In genomic region chr5:95087819-95088317, GRCh38 we compare ENCODE assay signal across 8 cellular contexts.
DNase-seq lines count a peak whose midpoint lies in the region; ATAC-seq, FAIRE-seq and TF ChIP-seq lines count a peak whose summit lies in the region.

No MANE protein-coding gene starts in this region.

- H3K4me1 ChIP-seq in right lobe of liver = no peaks in the 10 kb centered on the region
- H3K4me1 ChIP-seq in HepG2 (ENCODE audit: insufficient read depth, low read length) = no peaks in the 10 kb centered on the region
- H3K4me1 ChIP-seq in Panc1 (ENCODE audit: control insufficient read depth, insufficient read depth, low read length) = peaks cover 15% of the 10 kb centered on the region
- no peaks in the 10 kb centered on the region for H3K4me1 ChIP-seq in upper lobe of right lung

- POLR2A ChIA-PET in HepG2 (lab: Yijun Ruan, JAX) = no interaction called here
- POLR2A ChIA-PET in Panc1 (lab: Charles Lee) = interaction anchor here (0.5 kb wide), 1 partner anchor 56 kb away, joined by 3 read pairs; no protein-coding TSS in a partner anchor

- no peaks in the 10 kb centered on the region for H3K36me3 Mint-ChIP-seq in activated T-cell treated with anti-CD3 and anti-CD28 coated beads, Interleukin-2, amount 50 U/mL, for 4 hours (ENCODE audit: insufficient read depth)

- H3K4me2 ChIP-seq in HepG2 (ENCODE audit: low read depth, low read length) = no peak overlapping the region

- TF ChIP-seq CTCF in right lobe of liver (IDR thresholded peaks at IDR 0.05) = no peak
- TF ChIP-seq CTCF in HepG2 (CRISPR knock-in tag; IDR thresholded peaks at IDR 0.05) = no peak
- no peak for TF ChIP-seq CTCF in Panc1 (IDR thresholded peaks at IDR 0.05)
- TF ChIP-seq CTCF in upper lobe of right lung (IDR thresholded peaks at IDR 0.05) = no peak

- TF ChIP-seq EP300 in HepG2 (IDR thresholded peaks at IDR 0.05; ENCODE audit: low read depth in 2 of 2, low read length in 2 of 2) (no peak), HepG2 (CRISPR knock-in tag; IDR thresholded peaks at IDR 0.05; ENCODE audit: borderline replicate concordance) (no peak)

- H3K79me2 ChIP-seq in HepG2 (ENCODE audit: insufficient read depth, low read length) = no peaks in the 10 kb centered on the region

- FAIRE-seq in HepG2 (lab: Jason Lieb, UNC) = no peak

- no peak overlapping the region for H3K27ac ChIP-seq in right lobe of liver
- H3K27ac ChIP-seq in HepG2 (ENCODE audit: extremely low read length, insufficient read depth, low read length) = no peak overlapping the region
- peak overlapping the region; percentile 59; the same call in 1 of the 2 replicates for H3K27ac ChIP-seq in Panc1 (ENCODE audit: low read length)
- no peak overlapping the region for H3K27ac ChIP-seq in upper lobe of right lung

- intact Hi-C loops in right lobe of liver (cut with DNase I) = no loop called here
- intact Hi-C loops in HepG2 (cut with micrococcal nuclease; ENCODE audit: unreplicated experiment) = no loop called here
- intact Hi-C loops in Panc1 (cut with micrococcal nuclease; ENCODE audit: unreplicated experiment) = no loop called here
- intact Hi-C loops in upper lobe of right lung (cut with DNase I) = no loop called here

- peaks cover 11% of the 10 kb centered on the region for H3K9me3 Mint-ChIP-seq in activated T-cell treated with anti-CD3 and anti-CD28 coated beads, Interleukin-2, amount 50 U/mL, for 4 hours

- in situ Hi-C loops in HepG2 (cut with HindIII; ENCODE audit: extremely low pct_ligation_motif_present, low pct_unique_long_range_greater_than_20kb) = no loop called here
- in situ Hi-C loops in Panc1 (cut with HindIII; ENCODE audit: low pct_unique_long_range_greater_than_20kb, low sequenced_read_pairs) = no loop called here

- H3K36me3 ChIP-seq in right lobe of liver (no peaks in the 10 kb centered on the region), HepG2 (replicated peaks in 1 of 2; ENCODE audit: control insufficient read depth in 1 of 2, insufficient read depth in 2 of 2, low read length in 2 of 2) (no peaks in the 10 kb centered on the region), Panc1 (ENCODE audit: control insufficient read depth, insufficient read depth, low read length) (no peaks in the 10 kb centered on the region), upper lobe of right lung (no peaks in the 10 kb centered on the region)

- H2AFZ ChIP-seq in HepG2 (ENCODE audit: low read length) = no peak overlapping the region

- no peaks in the 10 kb centered on the region for H3K27me3 Mint-ChIP-seq in activated T-cell treated with anti-CD3 and anti-CD28 coated beads, Interleukin-2, amount 50 U/mL, for 4 hours (ENCODE audit: low read depth)

- TF ChIP-seq POLR2A in right lobe of liver (IDR thresholded peaks at IDR 0.05) (no peak), HepG2 (IDR thresholded peaks at IDR 0.05; ENCODE audit: insufficient read depth in 1 of 2, low read depth in 2 of 2, low read length in 2 of 2) (no peak)

- CTCF ChIA-PET in HepG2 (lab: Yijun Ruan, JAX; ENCODE audit: low intra/inter-chr PET ratio, low total read pairs) = no interaction called here
- CTCF ChIA-PET in Panc1 (lab: Charles Lee) = no interaction called here

- H3K9ac ChIP-seq in HepG2 (ENCODE audit: insufficient read depth, low read depth, low read length) = no peak overlapping the region

- no peak for TF ChIP-seq RAD21 in HepG2 (CRISPR knock-in tag; IDR thresholded peaks at IDR 0.05)

- no peaks in the 10 kb centered on the region for H4K20me1 ChIP-seq in HepG2 (ENCODE audit: insufficient read depth, low read length)

- H3K4me3 Mint-ChIP-seq in activated T-cell treated with anti-CD3 and anti-CD28 coated beads, Interleukin-2, amount 50 U/mL, for 4 hours = no peak overlapping the region

- ATAC-seq in right lobe of liver (peak in 3 of 4 donors; percentile 36 to 58 (median 52)), HepG2 (no peak), HG02885 (IDR thresholded peaks at IDR 0.05; ENCODE audit: poor library complexity, unreplicated experiment) (peak; percentile 85), Panc1 (no peak), upper lobe of right lung (peak; percentile 45)
- no peak for ATAC-seq in activated T-cell treated with anti-CD3 and anti-CD28 coated beads, Interleukin-2, amount 50 U/mL, for 4 hours

- peaks cover 1% of the 10 kb centered on the region for H3K4me1 Mint-ChIP-seq in activated T-cell treated with anti-CD3 and anti-CD28 coated beads, Interleukin-2, amount 50 U/mL, for 4 hours (ENCODE audit: low read depth)

- BruUV-seq in HepG2 (replicated peaks; lab: Mats Ljungman, UMichigan) = no TSS peak
- BruUV-seq in Panc1 (replicated peaks; lab: Mats Ljungman, UMichigan) = no TSS peak

- H3K27me3 ChIP-seq in right lobe of liver (no peaks in the 10 kb centered on the region), HepG2 (ENCODE audit: control insufficient read depth in 1 of 2, insufficient read depth in 2 of 2, low read length in 2 of 2) (no peaks in the 10 kb centered on the region), Panc1 (ENCODE audit: control insufficient read depth, insufficient read depth, low read length) (no peaks in the 10 kb centered on the region), upper lobe of right lung (no peaks in the 10 kb centered on the region)

- DNase-seq in right lobe of liver (no peak), HepG2 (ENCODE audit: low spot score) (no peak), Panc1 (ENCODE audit: low read depth, low spot score) (no peak), upper lobe of right lung (no peak), NCI-H146 treated with DMSO at 0.1 percent for 48 hours (lab: John Stamatoyannopoulos, UW; ENCODE audit: unreplicated experiment) (no peak), NCI-H345 treated with DMSO at 0.1 percent for 48 hours (lab: John Stamatoyannopoulos, UW; ENCODE audit: unreplicated experiment) (no peak)
- no peak for DNase-seq in activated T-cell treated with anti-CD3 and anti-CD28 coated beads, Interleukin-2, amount 50 U/mL, for 4 hours

- no peak overlapping the region for H3K4me3 ChIP-seq in right lobe of liver
- H3K4me3 ChIP-seq in HepG2 (replicated peaks in 1 of 3; ENCODE audit: insufficient read depth in 1 of 3, low read depth in 2 of 3, low read length in 3 of 3) = no peak overlapping the region
- no peak overlapping the region for H3K4me3 ChIP-seq in Panc1 (ENCODE audit: low read depth in 2 of 2, low read length in 2 of 2)
- H3K4me3 ChIP-seq in upper lobe of right lung = no peak overlapping the region

- H3K9me3 ChIP-seq in right lobe of liver (no peaks in the 10 kb centered on the region), HepG2 (ENCODE audit: low read length) (no peaks in the 10 kb centered on the region), Panc1 (ENCODE audit: control insufficient read depth, insufficient read depth, low read depth, low read length) (peaks cover 2% of the 10 kb centered on the region; the same call in 1 of the 2 replicates), upper lobe of right lung (no peaks in the 10 kb centered on the region)

- 60% methylated on average over 7 of the region's 7 CpGs for WGBS in right lobe of liver (ENCODE audit: insufficient coverage, low coverage, low lambda C conversion rate, missing lambda C conversion rate)
- WGBS in HepG2 (ENCODE audit: low lambda C conversion rate) = 36% methylated on average over 7 of the region's 7 CpGs

TF ChIP-seq in HepG2, 621 proteins besides CTCF, POLR2A, EP300 and RAD21:
- no peak for TF ChIP-seq MAFF (IDR thresholded peaks at IDR 0.05; ENCODE audit: low read depth, low read length)

Comparison
In these comparisons a context has a peak if more than half of its experiments do, and no peak if none do; other contexts are left out.
1. ATAC-seq: peak in right lobe of liver (3 of 4), HG02885 (single experiment) and upper lobe of right lung (single experiment); none in HepG2 (single experiment), Panc1 (single experiment) and activated T-cell treated with anti-CD3 and anti-CD28 coated beads, Interleukin-2, amount 50 U/mL, for 4 hours (0 of 2).